Comparison of ENCODE assay signal across 10 cellular contexts in the genomic region with DNA sequence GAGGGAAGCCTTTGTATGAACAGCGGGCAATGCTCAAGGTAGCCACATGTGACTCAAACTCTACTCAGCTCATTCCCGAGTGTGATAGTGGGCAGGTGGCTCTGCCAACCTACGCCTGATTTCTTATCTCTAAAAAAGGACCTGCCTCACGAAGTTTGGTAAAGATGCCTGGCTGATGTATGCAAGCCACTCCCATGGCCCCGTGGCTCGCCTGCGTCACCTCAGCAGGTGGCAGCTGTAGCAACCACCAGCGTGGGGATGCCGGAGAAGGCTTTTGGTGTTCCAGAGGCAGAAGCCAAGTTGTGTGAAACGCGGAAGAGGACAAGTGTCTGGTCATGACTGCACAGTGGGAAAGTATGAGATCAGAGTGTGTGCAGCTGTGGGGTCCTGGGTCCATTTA. TPM values are rescaled to one million over a fixed set of nuclear protein-coding genes. Genes with fewer than 3 reads are reported as not detected.
DNase-seq lines count a peak whose midpoint lies in the region; ATAC-seq and TF ChIP-seq lines count a peak whose summit lies in the region.
"Had no signal": no experiment of that assay in that cellular context is flagged by ENCODE, and none has a peak within 500 bp of the region (broad histone marks: within the 10 kb centered on the region; RNA-seq: fewer than 3 reads in every experiment).

No MANE protein-coding gene starts in this region.

- H3K27ac Mint-ChIP-seq in brain: peak overlapping the region; percentile 50 to 98 (median 95)

- no peaks in the 10 kb centered on the region for H4K20me1 ChIP-seq in OCI-LY1 (ENCODE audit: insufficient read depth, low read length)

- H3K36me3 Mint-ChIP-seq in brain: peaks cover 24% of the 10 kb centered on the region

- no peaks in the 10 kb centered on the region for H3K9me3 ChIP-seq in OCI-LY1 (ENCODE audit: low read length)
- H3K9me3 ChIP-seq in parathyroid adenoma (ENCODE audit: control insufficient read depth, low read length): no peaks in the 10 kb centered on the region

- no peaks in the 10 kb centered on the region for H3K9me3 Mint-ChIP-seq in brain

- peaks cover 10% of the 10 kb centered on the region; the same call in 1 of the 2 replicates for H3K79me2 ChIP-seq in OCI-LY1 (ENCODE audit: insufficient read depth, low read length)
- H3K79me2 ChIP-seq in parathyroid adenoma: peaks cover 3% of the 10 kb centered on the region

- H2AFZ ChIP-seq in OCI-LY1 (ENCODE audit: low read length) (no peak overlapping the region), parathyroid adenoma (no peak overlapping the region)

- H3K36me3 ChIP-seq in OCI-LY1 (ENCODE audit: insufficient read depth, low read length) (peaks cover 8% of the 10 kb centered on the region; the same call in 1 of the 2 replicates), parathyroid adenoma (ENCODE audit: control insufficient read depth, insufficient read depth, low read length) (no peaks in the 10 kb centered on the region)

- DNase-seq in Jurkat, Clone E6-1 (ENCODE audit: low read depth, low spot score): peak; percentile 91
- DNase-seq: effector CD8-positive, alpha-beta T cell; NCI-H774 had no signal

- H3K9me2 ChIP-seq in OCI-LY1 (ENCODE audit: low read depth, low read length): no peaks in the 10 kb centered on the region

- H3K27ac ChIP-seq in OCI-LY1 (ENCODE audit: low read depth, low read length, poor library complexity, severe bottlenecking): peak overlapping the region; percentile 96
- H3K27ac ChIP-seq in parathyroid adenoma: peak overlapping the region; percentile 71

- peaks cover 67% of the 10 kb centered on the region for H3K4me1 ChIP-seq in OCI-LY1 (ENCODE audit: insufficient read depth, low read length, severe bottlenecking)
- peaks cover 33% of the 10 kb centered on the region for H3K4me1 ChIP-seq in parathyroid adenoma

- H3K9ac ChIP-seq in OCI-LY1 (ENCODE audit: low read length): peak overlapping the region; percentile 62; the same call in 1 of the 2 replicates
- no peak overlapping the region for H3K9ac ChIP-seq in parathyroid adenoma

- H3F3A ChIP-seq in OCI-LY1 (ENCODE audit: insufficient read depth, low read length): no peaks in the 10 kb centered on the region

- peaks cover 5% of the 10 kb centered on the region for H3K27me3 Mint-ChIP-seq in brain

- peak overlapping the region; percentile 34 to 61 (median 52) for H3K4me3 Mint-ChIP-seq in brain

- H3K27me3 ChIP-seq in OCI-LY1 (ENCODE audit: insufficient read depth, low read length) (no peaks in the 10 kb centered on the region), parathyroid adenoma (ENCODE audit: control insufficient read depth, insufficient read depth, low read length) (no peaks in the 10 kb centered on the region)

- TF ChIP-seq CTCF in OCI-LY1 (IDR thresholded peaks at IDR 0.05; ENCODE audit: low read length) (no peak), brain (conservative IDR thresholded peaks at IDR 0.05) (no peak), parathyroid adenoma (IDR thresholded peaks at IDR 0.05) (no peak)

- ATAC-seq in HG02763 (IDR thresholded peaks at IDR 0.05; ENCODE audit: unreplicated experiment) (no peak), GM21447 (IDR thresholded peaks at IDR 0.05; ENCODE audit: unreplicated experiment) (no peak), HG03469 (IDR thresholded peaks at IDR 0.05; ENCODE audit: unreplicated experiment) (no peak), HG02623 (IDR thresholded peaks at IDR 0.05; ENCODE audit: unreplicated experiment) (no peak)

- H3K4me1 Mint-ChIP-seq in brain: peaks cover 77% of the 10 kb centered on the region

- H3K4me3 ChIP-seq in Jurkat, Clone E6-1 (ENCODE audit: low read length): peak overlapping the region; percentile 42
- H3K4me3 ChIP-seq in OCI-LY1 (ENCODE audit: low read depth, low read length, poor library complexity, severe bottlenecking) (peak overlapping the region; percentile 36), parathyroid adenoma (ENCODE audit: low read depth, low read length) (peak overlapping the region; percentile 20)

- H3K4me2 ChIP-seq in OCI-LY1 (ENCODE audit: low read length) (peak overlapping the region; percentile 71), parathyroid adenoma (ENCODE audit: low read length) (no peak overlapping the region)

RNA-seq across cellular contexts. Expression of a gene that starts 5.4 kb away (rescaled TPM):
- polyA plus RNA-seq in Jurkat, Clone E6-1 (2012; ENCODE audit: insufficient read depth, insufficient read length): 304 TPM
- 266 TPM for polyA plus RNA-seq in brain (ENCODE audit: insufficient read depth, low read depth, low replicate concordance)

RNA-seq across cellular contexts. Expression of a gene that starts 16.7 kb away (rescaled TPM):
- 80.9 TPM for polyA plus RNA-seq in Jurkat, Clone E6-1 (2012; ENCODE audit: insufficient read depth, insufficient read length)
- polyA plus RNA-seq in brain (ENCODE audit: insufficient read depth, low read depth, low replicate concordance): 103 TPM

RNA-seq across cellular contexts. Expression of a gene that starts 40.8 kb away (rescaled TPM):
- polyA plus RNA-seq in Jurkat, Clone E6-1 (2012; ENCODE audit: insufficient read depth, insufficient read length): 170 TPM
- 74.9 TPM for polyA plus RNA-seq in brain (ENCODE audit: insufficient read depth, low read depth, low replicate concordance)

RNA-seq across cellular contexts. Expression of a gene that starts 41.1 kb away (rescaled TPM):
- polyA plus RNA-seq in Jurkat, Clone E6-1 (2012; ENCODE audit: insufficient read depth, insufficient read length): 464 TPM
- 370 TPM for polyA plus RNA-seq in brain (ENCODE audit: insufficient read depth, low read depth, low replicate concordance)

RNA-seq across cellular contexts. Expression of a gene that starts 57.9 kb away (rescaled TPM):
- polyA plus RNA-seq in Jurkat, Clone E6-1 (2012; ENCODE audit: insufficient read depth, insufficient read length): 25.1 TPM
- 13.7 TPM for polyA plus RNA-seq in brain (ENCODE audit: insufficient read depth, low read depth, low replicate concordance)
